Comparison of ENCODE assay signal across 30 cellular contexts in the genomic region with DNA sequence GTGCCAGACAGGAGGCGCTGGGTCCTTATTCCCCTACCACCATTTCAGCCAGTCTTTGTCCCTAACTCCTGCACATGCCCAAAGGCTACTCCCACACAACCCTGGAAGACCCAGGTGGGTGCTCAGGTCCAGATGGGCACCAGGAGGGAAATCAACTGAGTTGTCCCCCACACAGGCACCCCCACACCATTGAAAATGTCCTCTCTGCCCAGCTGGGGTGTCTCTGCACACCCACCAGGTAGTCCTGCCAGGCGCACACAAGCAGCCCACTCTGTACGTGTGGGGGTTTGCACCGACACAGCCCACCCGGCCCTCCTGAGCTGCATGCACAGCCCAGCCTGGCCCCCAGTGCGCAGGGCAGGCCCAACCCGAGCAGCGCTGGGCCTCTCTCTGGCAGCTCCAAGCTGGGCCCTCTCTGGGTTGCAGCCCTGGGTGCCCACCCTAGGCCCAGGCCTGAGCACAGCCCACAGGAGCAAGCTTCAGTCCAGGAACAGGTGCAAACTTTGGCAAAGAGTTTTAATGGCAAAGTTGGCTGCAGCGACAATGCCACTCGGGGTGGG. TPM values are rescaled to one million over a fixed set of nuclear protein-coding genes. Genes with fewer than 3 reads are reported as not detected.
DNase-seq lines count a peak whose midpoint lies in the region; ATAC-seq, FAIRE-seq and TF ChIP-seq lines count a peak whose summit lies in the region.
"Had no signal": no experiment of that assay in that cellular context is flagged by ENCODE, and none has a peak within 500 bp of the region (broad histone marks: within the 10 kb centered on the region; RNA-seq: fewer than 3 reads in every experiment).

No MANE protein-coding gene starts in this region.

- no peaks in the 10 kb centered on the region for H3K36me3 ChIP-seq in neural progenitor cell
- H3K36me3 ChIP-seq: gastrocnemius medialis, pancreas had no signal

- TF ChIP-seq POLR2A in A549 (IDR thresholded peaks at IDR 0.05; ENCODE audit: low read length) = no peak

- TF ChIP-seq CTCF in 22Rv1 (IDR thresholded peaks at IDR 0.05) = no peak
- TF ChIP-seq CTCF in A549 (IDR thresholded peaks at IDR 0.05) = no peak
- TF ChIP-seq CTCF in neural progenitor cell (IDR thresholded peaks at IDR 0.05) = no peak

- no peak for FAIRE-seq in A549 (lab: Jason Lieb, UNC)
- FAIRE-seq: pancreas had no signal

- H3K9me3 ChIP-seq in A549 = no peaks in the 10 kb centered on the region
- no peaks in the 10 kb centered on the region for H3K9me3 ChIP-seq in neural progenitor cell (ENCODE audit: low read depth)
- H3K9me3 ChIP-seq: gastrocnemius medialis, mucosa of descending colon, pancreas, tibial artery had no signal

- DNase-seq in A549 (ENCODE audit: low read depth in 1 of 2, low spot score in 1 of 2) (no peak), neural progenitor cell (ENCODE audit: low spot score) (no peak), COLO829 (ENCODE audit: low spot score) (no peak), HuH-7 (ENCODE audit: low spot score) (no peak)
- DNase-seq in activated T-helper 2 cell treated with anti-CD3 and anti-CD28 coated beads, Interferon-gamma antibody, Interleukin-2, Interleukin-4, amounts not matched to agents 10 μg/mL and 5 μg/mL and 100 μg/mL, durations not matched to agents 14 hours and 24 hours and 36 hours (ENCODE audit: low spot score) = no peak
- no peak for DNase-seq in naive thymus-derived CD8-positive, alpha-beta T cell
- DNase-seq: activated CD4-positive, alpha-beta T cell treated with anti-CD3 and anti-CD28 coated beads for 48 hours; activated CD8-positive, alpha-beta memory T cell treated with anti-CD3 and anti-CD28 coated beads, Interleukin-2, amount 50 U/mL, for 4 hours; activated naive CD4-positive, alpha-beta T cell treated with anti-CD3 and anti-CD28 coated beads for 36 hours; amygdala; gastrocnemius medialis; HCEC 1CT; hippocampal formation; mucosa of descending colon; NCI-H1048; NCI-H1694; NCI-H446; NCI-H774; retina; SHP77 treated with DMSO at 0.1 percent for 48 hours; SW 1271; tibial artery had no signal

- H3K79me2 ChIP-seq in neural progenitor cell (ENCODE audit: low read depth) = no peaks in the 10 kb centered on the region

- H3K36me3 Mint-ChIP-seq in activated T-helper 2 cell treated with anti-CD3 and anti-CD28 coated beads, Interferon-gamma antibody, Interleukin-2, Interleukin-4, amounts not matched to agents 10 μg/mL and 5 μg/mL and 100 μg/mL, durations not matched to agents 14 hours and 24 hours and 36 hours (ENCODE audit: low read depth) = no peaks in the 10 kb centered on the region
- H3K36me3 Mint-ChIP-seq in neural progenitor cell = no peaks in the 10 kb centered on the region
- H3K36me3 Mint-ChIP-seq in naive thymus-derived CD8-positive, alpha-beta T cell = no peaks in the 10 kb centered on the region
- H3K36me3 Mint-ChIP-seq: natural killer cell treated with Interleukin-12 subunit alpha and Interleukin-12 subunit beta and Interleukin-15 and Interleukin-18, amount 100 ng/mL, for 72 hours had no signal

- H3K4me1 Mint-ChIP-seq in activated T-helper 2 cell treated with anti-CD3 and anti-CD28 coated beads, Interferon-gamma antibody, Interleukin-2, Interleukin-4, amounts not matched to agents 10 μg/mL and 5 μg/mL and 100 μg/mL, durations not matched to agents 14 hours and 24 hours and 36 hours (ENCODE audit: low read depth) = peaks cover 2% of the 10 kb centered on the region
- H3K4me1 Mint-ChIP-seq in neural progenitor cell = no peaks in the 10 kb centered on the region
- peaks cover 1 to 7% (median 6%) of the 10 kb centered on the region in 4 donors for H3K4me1 Mint-ChIP-seq in naive thymus-derived CD8-positive, alpha-beta T cell

- H3K4me1 ChIP-seq in A549 (peaks cover 46% of the 10 kb centered on the region), neural progenitor cell (peaks cover 13% of the 10 kb centered on the region)

- no peak overlapping the region for H3K9ac ChIP-seq in neural progenitor cell

- CTCF ChIA-PET in A549 (lab: Yijun Ruan, JAX) = interaction anchor here (1.4 to 9.9 kb wide), 6 partner anchors 10 to 171 kb away, joined by 4 to 113 read pairs (median 11); a partner anchor contains a TSS

- no peak overlapping the region for H3K4me2 ChIP-seq in A549
- no peak overlapping the region for H3K4me2 ChIP-seq in neural progenitor cell

- no peak for ATAC-seq in A549
- no peak for ATAC-seq in naive thymus-derived CD8-positive, alpha-beta T cell
- ATAC-seq: gastrocnemius medialis; mucosa of descending colon; natural killer cell treated with Interleukin-12 subunit alpha and Interleukin-12 subunit beta and Interleukin-15 and Interleukin-18, amount 100 ng/mL, for 72 hours; Panc1; pancreas had no signal

- no peaks in the 10 kb centered on the region for H3K9me3 Mint-ChIP-seq in activated T-helper 2 cell treated with anti-CD3 and anti-CD28 coated beads, Interferon-gamma antibody, Interleukin-2, Interleukin-4, amounts not matched to agents 10 μg/mL and 5 μg/mL and 100 μg/mL, durations not matched to agents 14 hours and 24 hours and 36 hours
- no peaks in the 10 kb centered on the region for H3K9me3 Mint-ChIP-seq in neural progenitor cell
- no peaks in the 10 kb centered on the region for H3K9me3 Mint-ChIP-seq in naive thymus-derived CD8-positive, alpha-beta T cell
- H3K9me3 Mint-ChIP-seq: activated naive CD4-positive, alpha-beta T cell treated with anti-CD3 and anti-CD28 coated beads for 36 hours; activated T-helper 1 cell treated with anti-CD3 and anti-CD28 coated beads, Interleukin-12 subunit alpha, Interleukin-12 subunit beta, Interleukin-2, Interleukin-4 antibody, amounts not matched to agents 30 ng/mL and 10 ng/mL and 1 ng/mL, durations not matched to agents 14 hours and 24 hours and 36 hours; natural killer cell treated with Interleukin-12 subunit alpha and Interleukin-12 subunit beta and Interleukin-15 and Interleukin-18, amount 100 ng/mL, for 72 hours had no signal

- H3K4me3 ChIP-seq in A549 = no peak overlapping the region
- H3K4me3 ChIP-seq in neural progenitor cell = no peak overlapping the region
- H3K4me3 ChIP-seq: gastrocnemius medialis, lung, mucosa of descending colon, smooth muscle cell, tibial artery had no signal

- no peak for TF ChIP-seq EP300 in A549 (IDR thresholded peaks at IDR 0.05)

- POLR2A ChIA-PET in A549 (lab: Yijun Ruan, JAX) = interaction anchor here (1.6 kb wide), 1 partner anchor 21 kb away, joined by 6 read pairs; a partner anchor contains a TSS
- POLR2A ChIA-PET in naive thymus-derived CD8-positive, alpha-beta T cell (lab: Charles Lee) = interaction anchor here (0.7 to 1.5 kb wide), 5 partner anchors 21 to 857 kb away, joined by 3 to 6 read pairs (median 3); a partner anchor contains a TSS

- no peak overlapping the region for H2AFZ ChIP-seq in neural progenitor cell (replicated peaks)

- H3F3A ChIP-seq in neural progenitor cell (ENCODE audit: low read depth) = peaks cover 12% of the 10 kb centered on the region

- peaks cover 7% of the 10 kb centered on the region for H4K20me1 ChIP-seq in neural progenitor cell (ENCODE audit: low read depth)

- H3K27ac Mint-ChIP-seq in activated T-helper 2 cell treated with anti-CD3 and anti-CD28 coated beads, Interferon-gamma antibody, Interleukin-2, Interleukin-4, amounts not matched to agents 10 μg/mL and 5 μg/mL and 100 μg/mL, durations not matched to agents 14 hours and 24 hours and 36 hours = no peak overlapping the region
- no peak overlapping the region for H3K27ac Mint-ChIP-seq in neural progenitor cell
- H3K27ac Mint-ChIP-seq in naive thymus-derived CD8-positive, alpha-beta T cell = peak overlapping the region in 1 of 10 donors; percentile 71
- H3K27ac Mint-ChIP-seq: activated naive CD4-positive, alpha-beta T cell treated with anti-CD3 and anti-CD28 coated beads for 36 hours; activated T-helper 1 cell treated with anti-CD3 and anti-CD28 coated beads, Interleukin-12 subunit alpha, Interleukin-12 subunit beta, Interleukin-2, Interleukin-4 antibody, amounts not matched to agents 30 ng/mL and 10 ng/mL and 1 ng/mL, durations not matched to agents 14 hours and 24 hours and 36 hours; natural killer cell treated with Interleukin-12 subunit alpha and Interleukin-12 subunit beta and Interleukin-15 and Interleukin-18, amount 100 ng/mL, for 72 hours had no signal

- H3K27me3 ChIP-seq in neural progenitor cell = peaks cover 25% of the 10 kb centered on the region
- H3K27me3 ChIP-seq: gastrocnemius medialis, pancreas had no signal

- WGBS in A549 (ENCODE audit: missing lambda C conversion rate) = 96% methylated on average over 7 of the region's 10 CpGs

- H3K27ac ChIP-seq in 22Rv1 (peak overlapping the region; percentile 97), A549 (no peak overlapping the region), neural progenitor cell (no peak overlapping the region)
- H3K27ac ChIP-seq: gastrocnemius medialis, tibial artery had no signal

- no peak for TF ChIP-seq RAD21 in A549 (conservative IDR thresholded peaks at IDR 0.05 in 1 of 2, IDR thresholded peaks at IDR 0.05 in 1 of 2)

- intact Hi-C loops in activated T-helper 2 cell treated with anti-CD3 and anti-CD28 coated beads, Interferon-gamma antibody, Interleukin-2, Interleukin-4, amounts not matched to agents 10 μg/mL and 5 μg/mL and 100 μg/mL, durations not matched to agents 14 hours and 24 hours and 36 hours (cut with micrococcal nuclease) = no loop called here

- no peaks in the 10 kb centered on the region for H3K27me3 Mint-ChIP-seq in activated T-helper 2 cell treated with anti-CD3 and anti-CD28 coated beads, Interferon-gamma antibody, Interleukin-2, Interleukin-4, amounts not matched to agents 10 μg/mL and 5 μg/mL and 100 μg/mL, durations not matched to agents 14 hours and 24 hours and 36 hours (ENCODE audit: low read depth)
- peaks cover 2% of the 10 kb centered on the region for H3K27me3 Mint-ChIP-seq in neural progenitor cell (ENCODE audit: insufficient read depth, low read depth)
- no peaks in the 10 kb centered on the region for H3K27me3 Mint-ChIP-seq in naive thymus-derived CD8-positive, alpha-beta T cell
- H3K27me3 Mint-ChIP-seq: natural killer cell treated with Interleukin-12 subunit alpha and Interleukin-12 subunit beta and Interleukin-15 and Interleukin-18, amount 100 ng/mL, for 72 hours had no signal

- peak overlapping the region; percentile 37 for H3K4me3 Mint-ChIP-seq in activated T-helper 2 cell treated with anti-CD3 and anti-CD28 coated beads, Interferon-gamma antibody, Interleukin-2, Interleukin-4, amounts not matched to agents 10 μg/mL and 5 μg/mL and 100 μg/mL, durations not matched to agents 14 hours and 24 hours and 36 hours (ENCODE audit: low read depth)
- H3K4me3 Mint-ChIP-seq in neural progenitor cell = peak overlapping the region; percentile 10
- peak overlapping the region in 4 of 10 donors; percentile 23 to 58 (median 39) for H3K4me3 Mint-ChIP-seq in naive thymus-derived CD8-positive, alpha-beta T cell
- H3K4me3 Mint-ChIP-seq: activated T-helper 1 cell treated with anti-CD3 and anti-CD28 coated beads, Interleukin-12 subunit alpha, Interleukin-12 subunit beta, Interleukin-2, Interleukin-4 antibody, amounts not matched to agents 30 ng/mL and 10 ng/mL and 1 ng/mL, durations not matched to agents 14 hours and 24 hours and 36 hours; natural killer cell treated with Interleukin-12 subunit alpha and Interleukin-12 subunit beta and Interleukin-15 and Interleukin-18, amount 100 ng/mL, for 72 hours had no signal

RNA-seq across cellular contexts. Expression of a gene that starts 2.2 kb away (rescaled TPM):
- polyA plus RNA-seq in A549 (2011; rRNA removed) (0.06 and 0.29 TPM in 2 replicates), A549 (2017; fragmentation: RNase III; extraction: RNeasy Plus Mini Kit Qiagen cat#74134 plus additional on column Dnase treatment) (1.0 to 1.7 TPM (median 1.7 TPM) in 3 replicates)
- 0.95 and 1.5 TPM in 2 replicates for polyA plus RNA-seq in A549 (2012; cell fraction: cytosol; rRNA removed)
- polyA plus RNA-seq in A549 (2012; cell fraction: nucleus; rRNA removed) = 4.8 and 5.1 TPM in 2 replicates
- polyA minus RNA-seq in A549 (2011; rRNA and poly(A)+ RNA removed) = not detected in 2 replicates
- total RNA-seq in activated T-helper 2 cell treated with anti-CD3 and anti-CD28 coated beads, Interferon-gamma antibody, Interleukin-2, Interleukin-4, amounts not matched to agents 10 μg/mL and 5 μg/mL and 100 μg/mL, durations not matched to agents 14 hours and 24 hours and 36 hours = 9.5 and 10.1 TPM in 2 replicates
- 0.77 and 0.84 TPM in 2 replicates for total RNA-seq in neural progenitor cell (ENCODE audit: low replicate concordance)
- 1 to 10 TPM in 1 of 2 experiments, under 1 TPM in 1; 0.91 to 1.7 TPM for total RNA-seq in naive thymus-derived CD8-positive, alpha-beta T cell
- polyA plus RNA-seq in naive thymus-derived CD8-positive, alpha-beta T cell = not detected

RNA-seq across cellular contexts. Expression of a gene that starts 5.1 kb away (rescaled TPM):
- 0.30 and 0.32 TPM in 2 replicates for polyA plus RNA-seq in A549 (2011; rRNA removed)
- 0.89 and 1.6 TPM in 2 replicates for polyA plus RNA-seq in A549 (2012; cell fraction: cytosol; rRNA removed)
- polyA plus RNA-seq in A549 (2012; cell fraction: nucleus; rRNA removed) = 0.71 and 1.6 TPM in 2 replicates
- polyA plus RNA-seq in A549 (2017; fragmentation: RNase III; extraction: RNeasy Plus Mini Kit Qiagen cat#74134 plus additional on column Dnase treatment) = 0.81 to 1.0 TPM (median 0.87 TPM) in 3 replicates
- 0.37 and 0.54 TPM in 2 replicates for polyA minus RNA-seq in A549 (2011; rRNA and poly(A)+ RNA removed)
- 0.41 and 0.50 TPM in 2 replicates for total RNA-seq in activated T-helper 2 cell treated with anti-CD3 and anti-CD28 coated beads, Interferon-gamma antibody, Interleukin-2, Interleukin-4, amounts not matched to agents 10 μg/mL and 5 μg/mL and 100 μg/mL, durations not matched to agents 14 hours and 24 hours and 36 hours
- total RNA-seq in neural progenitor cell (ENCODE audit: low replicate concordance) = 0.56 TPM in 1 of 2 replicates, not detected in the other
- total RNA-seq in naive thymus-derived CD8-positive, alpha-beta T cell = under 1 TPM; 0.30 to 0.47 TPM
- polyA plus RNA-seq in naive thymus-derived CD8-positive, alpha-beta T cell = not detected
- total RNA-seq: mucosa of descending colon had no signal

RNA-seq across cellular contexts. Expression of a gene that starts 7.5 kb away (rescaled TPM):
- polyA plus RNA-seq in A549 (2011; rRNA removed) (not detected in 2 replicates), A549 (2017; fragmentation: RNase III; extraction: RNeasy Plus Mini Kit Qiagen cat#74134 plus additional on column Dnase treatment) (0.04 to 0.07 TPM (median 0.07 TPM) in 3 replicates)
- 0.04 TPM in 2 replicates for polyA plus RNA-seq in A549 (2012; cell fraction: cytosol; rRNA removed)
- polyA plus RNA-seq in A549 (2012; cell fraction: nucleus; rRNA removed) = 0.14 and 0.23 TPM in 2 replicates
- not detected in 2 replicates for polyA minus RNA-seq in A549 (2011; rRNA and poly(A)+ RNA removed)
- total RNA-seq in activated T-helper 2 cell treated with anti-CD3 and anti-CD28 coated beads, Interferon-gamma antibody, Interleukin-2, Interleukin-4, amounts not matched to agents 10 μg/mL and 5 μg/mL and 100 μg/mL, durations not matched to agents 14 hours and 24 hours and 36 hours = not detected in 2 replicates
- total RNA-seq in neural progenitor cell (ENCODE audit: low replicate concordance) = not detected in 2 replicates
- under 1 TPM in 1 of 2 experiments, not detected in 1; 0.21 TPM for total RNA-seq in naive thymus-derived CD8-positive, alpha-beta T cell
- not detected for polyA plus RNA-seq in naive thymus-derived CD8-positive, alpha-beta T cell
- total RNA-seq: activated naive CD4-positive, alpha-beta T cell treated with anti-CD3 and anti-CD28 coated beads for 36 hours; gastrocnemius medialis; mucosa of descending colon; natural killer cell treated with Interleukin-12 subunit alpha and Interleukin-12 subunit beta and Interleukin-15 and Interleukin-18, amount 100 ng/mL, for 72 hours; smooth muscle cell had no signal
- polyA plus RNA-seq: fibroblast of lung, smooth muscle cell had no signal

RNA-seq across cellular contexts. Expression of a gene that starts 10.9 kb away (rescaled TPM):
- polyA plus RNA-seq in A549 (2011; rRNA removed) (not detected in 2 replicates), A549 (2017; fragmentation: RNase III; extraction: RNeasy Plus Mini Kit Qiagen cat#74134 plus additional on column Dnase treatment) (0.04 to 0.05 TPM (median 0.05 TPM) in 3 replicates)
- polyA plus RNA-seq in A549 (2012; cell fraction: cytosol; rRNA removed) = 0.04 TPM in 2 replicates
- polyA plus RNA-seq in A549 (2012; cell fraction: nucleus; rRNA removed) = 0.18 and 0.20 TPM in 2 replicates
- not detected in 2 replicates for polyA minus RNA-seq in A549 (2011; rRNA and poly(A)+ RNA removed)
- not detected in 2 replicates for total RNA-seq in activated T-helper 2 cell treated with anti-CD3 and anti-CD28 coated beads, Interferon-gamma antibody, Interleukin-2, Interleukin-4, amounts not matched to agents 10 μg/mL and 5 μg/mL and 100 μg/mL, durations not matched to agents 14 hours and 24 hours and 36 hours
- not detected in 2 replicates for total RNA-seq in neural progenitor cell (ENCODE audit: low replicate concordance)
- total RNA-seq in naive thymus-derived CD8-positive, alpha-beta T cell = not detected
- polyA plus RNA-seq in naive thymus-derived CD8-positive, alpha-beta T cell = not detected
- total RNA-seq: activated naive CD4-positive, alpha-beta T cell treated with anti-CD3 and anti-CD28 coated beads for 36 hours; activated T-helper 1 cell treated with anti-CD3 and anti-CD28 coated beads, Interleukin-12 subunit alpha, Interleukin-12 subunit beta, Interleukin-2, Interleukin-4 antibody, amounts not matched to agents 30 ng/mL and 10 ng/mL and 1 ng/mL, durations not matched to agents 14 hours and 24 hours and 36 hours; fibroblast of lung; gastrocnemius medialis; mucosa of descending colon; natural killer cell treated with Interleukin-12 subunit alpha and Interleukin-12 subunit beta and Interleukin-15 and Interleukin-18, amount 100 ng/mL, for 72 hours; smooth muscle cell had no signal
- polyA plus RNA-seq: fibroblast of lung, smooth muscle cell had no signal

RNA-seq across cellular contexts. Expression of a gene that starts 14.3 kb away (rescaled TPM):
- polyA plus RNA-seq in A549 (2011; rRNA removed) (5.6 and 6.4 TPM in 2 replicates), A549 (2017; fragmentation: RNase III; extraction: RNeasy Plus Mini Kit Qiagen cat#74134 plus additional on column Dnase treatment) (17.9 to 19.5 TPM (median 17.9 TPM) in 3 replicates)
- 16.4 and 23.9 TPM in 2 replicates for polyA plus RNA-seq in A549 (2012; cell fraction: cytosol; rRNA removed)
- 99.7 and 138 TPM in 2 replicates for polyA plus RNA-seq in A549 (2012; cell fraction: nucleus; rRNA removed)
- 3.3 and 4.8 TPM in 2 replicates for polyA minus RNA-seq in A549 (2011; rRNA and poly(A)+ RNA removed)
- 38.2 and 40.2 TPM in 2 replicates for total RNA-seq in activated T-helper 2 cell treated with anti-CD3 and anti-CD28 coated beads, Interferon-gamma antibody, Interleukin-2, Interleukin-4, amounts not matched to agents 10 μg/mL and 5 μg/mL and 100 μg/mL, durations not matched to agents 14 hours and 24 hours and 36 hours
- total RNA-seq in neural progenitor cell (ENCODE audit: low replicate concordance) = 5.1 and 20.5 TPM in 2 replicates
- 10 to 100 TPM; 35.0 to 39.8 TPM for total RNA-seq in naive thymus-derived CD8-positive, alpha-beta T cell
- 1 to 10 TPM; 2.4 to 9.5 (median 5.7) TPM for polyA plus RNA-seq in naive thymus-derived CD8-positive, alpha-beta T cell
